In genomic region chr1:205297551-205298177, GRCh38 we compare ENCODE assay signal across 12 cellular contexts. TPM values are rescaled to one million over a fixed set of nuclear protein-coding genes. Genes with fewer than 3 reads are reported as not detected.
DNase-seq lines count a peak whose midpoint lies in the region; ATAC-seq, FAIRE-seq and TF ChIP-seq lines count a peak whose summit lies in the region.
"Not testable (repeated sequence)": the region's sequence is repeated elsewhere in the genome, so short reads cannot be mapped to it uniquely, and the experiment has no call there.
"Had no signal": no experiment of that assay in that cellular context is flagged by ENCODE, and none has a peak within 500 bp of the region (broad histone marks: within the 10 kb centered on the region; RNA-seq: fewer than 3 reads in every experiment).

No MANE protein-coding gene starts in this region.

- H4K20me1 ChIP-seq in endothelial cell of umbilical vein (replicated peaks; ENCODE audit: control insufficient read depth, extremely low read depth, insufficient read depth, low read length); neural cell (ENCODE audit: insufficient read depth): not testable (repeated sequence)

- H3K27me3 ChIP-seq in CD4-positive, alpha-beta memory T cell (ENCODE audit: insufficient read depth, low read length); HUES6 (ENCODE audit: control insufficient read depth, insufficient read depth, low read length); SJSA1 (replicated peaks); body of pancreas; endothelial cell of umbilical vein (ENCODE audit: control insufficient read depth in 2 of 2, insufficient read depth in 2 of 2, low read length in 2 of 2); neural cell (ENCODE audit: insufficient read depth, low read depth, low read length): not testable (repeated sequence)

- H3K36me3 Mint-ChIP-seq in CD4-positive, alpha-beta memory T cell: not testable (repeated sequence)

- dilution Hi-C loops in endothelial cell of umbilical vein (cut with MboI; ENCODE audit: extremely low pct_ligation_motif_present, low sequenced_read_pairs): not testable (repeated sequence)

- not testable (repeated sequence) for H3K79me2 ChIP-seq in endothelial cell of umbilical vein (ENCODE audit: control insufficient read depth, insufficient read depth, low read length); neural cell (replicated peaks; ENCODE audit: insufficient read depth, low read length)

- intact Hi-C loops in CD4-positive, alpha-beta memory T cell (cut with micrococcal nuclease): loop anchor here (1.0 to 2.0 kb wide), 3 partner anchors 9 to 25 kb away; no protein-coding TSS in a partner anchor
- intact Hi-C loops in body of pancreas (cut with DNase I); endothelial cell of umbilical vein (cut with micrococcal nuclease): not testable (repeated sequence)

- not testable (repeated sequence) for H3K9me3 Mint-ChIP-seq in CD4-positive, alpha-beta memory T cell; stimulated activated naive CD8-positive, alpha-beta T cell treated with anti-CD3 and anti-CD28 coated beads, Interleukin-15, amount 100 ng/mL, for 72 hours

- not testable (repeated sequence) for H3K27ac ChIP-seq in CD4-positive, alpha-beta memory T cell (ENCODE audit: low read depth, low read length)
- peak overlapping the region; percentile 75; the same call in 1 of the 2 replicates for H3K27ac ChIP-seq in HUES6 (ENCODE audit: low read depth, low read length)
- peak overlapping the region; percentile 94 for H3K27ac ChIP-seq in SJSA1
- H3K27ac ChIP-seq in body of pancreas: peak overlapping the region in 3 of 4 donors; percentile 54 to 85 (median 76)
- H3K27ac ChIP-seq in endothelial cell of umbilical vein (ENCODE audit: insufficient read depth, low read depth, low read length): peak overlapping the region; percentile 52
- peak overlapping the region; percentile 87 for H3K27ac ChIP-seq in neural cell (ENCODE audit: low read length)

- DNase-seq in CD4-positive, alpha-beta memory T cell; SJSA1 (ENCODE audit: low read depth in 1 of 2, low spot score in 2 of 2); body of pancreas; endothelial cell of umbilical vein (ENCODE audit: low read depth, low spot score); stimulated activated naive CD8-positive, alpha-beta T cell treated with anti-CD3 and anti-CD28 coated beads, Interleukin-15, amount 100 ng/mL, for 72 hours: not testable (repeated sequence)
- DNase-seq in kidney tubule cell (ENCODE audit: low spot score): peak; percentile 81

- H3K27ac Mint-ChIP-seq in CD4-positive, alpha-beta memory T cell: peak overlapping the region; percentile 26 to 84 (median 63)
- peak overlapping the region; percentile 9 to 31 for H3K27ac Mint-ChIP-seq in stimulated activated naive CD8-positive, alpha-beta T cell treated with anti-CD3 and anti-CD28 coated beads, Interleukin-15, amount 100 ng/mL, for 72 hours

- CTCF ChIA-PET in CD4-positive, alpha-beta memory T cell (lab: Charles Lee; ENCODE audit: partially characterized antibody): interaction anchor here (1.2 to 10.6 kb wide), 5 partner anchors 12 to 28 kb away, joined by 7 to 79 read pairs (median 26); partner anchors contain the start of gene NUAK2
- CTCF ChIA-PET in endothelial cell of umbilical vein (lab: Charles Lee): interaction anchor here (1.0 to 6.9 kb wide), 5 partner anchors 13 to 45 kb away, joined by 3 to 49 read pairs (median 7); partner anchors contain the start of gene NUAK2

- TF ChIP-seq CTCF in body of pancreas (IDR thresholded peaks at IDR 0.05); endothelial cell of umbilical vein (IDR thresholded peaks at IDR 0.05; ENCODE audit: extremely low read depth in 1 of 2, insufficient read depth in 1 of 2, low read depth in 1 of 2, low read length in 2 of 2); neural cell (IDR thresholded peaks at IDR 0.05; ENCODE audit: poor library complexity, severe bottlenecking): not testable (repeated sequence)

- H3K4me2 ChIP-seq in endothelial cell of umbilical vein (ENCODE audit: insufficient read depth, low read length): not testable (repeated sequence)
- peak overlapping the region; percentile 51 for H3K4me2 ChIP-seq in neural cell (ENCODE audit: low read length)

- TF ChIP-seq EP300 in neural cell (conservative IDR thresholded peaks at IDR 0.05; ENCODE audit: poor library complexity, severe bottlenecking): not testable (repeated sequence)

- not testable (repeated sequence) for TF ChIP-seq POLR2A in body of pancreas (IDR thresholded peaks at IDR 0.05); endothelial cell of umbilical vein (IDR thresholded peaks at IDR 0.05; ENCODE audit: low read depth, low read length)

- POLR2A ChIA-PET in CD4-positive, alpha-beta memory T cell (lab: Charles Lee; ENCODE audit: partially characterized antibody): interaction anchor here (0.9 to 15.2 kb wide), 5 partner anchors 9 to 23 kb away, joined by 3 to 159 read pairs (median 29); partner anchors contain the start of gene NUAK2
- POLR2A ChIA-PET in endothelial cell of umbilical vein (lab: Charles Lee): not testable (repeated sequence)

- H3K36me3 ChIP-seq in CD4-positive, alpha-beta memory T cell (ENCODE audit: insufficient read depth, low read length); HUES6 (ENCODE audit: control insufficient read depth, insufficient read depth, low read length); body of pancreas (replicated peaks in 1 of 2; ENCODE audit: insufficient read depth in 1 of 2, low read depth in 2 of 2); endothelial cell of umbilical vein (ENCODE audit: control insufficient read depth in 2 of 2, extremely low read depth in 1 of 2, insufficient read depth in 2 of 2, low read length in 2 of 2); neural cell (ENCODE audit: insufficient read depth, low read length): not testable (repeated sequence)
- H3K36me3 ChIP-seq in SJSA1: peaks cover 14% of the 10 kb centered on the region

- H3K4me1 ChIP-seq in CD4-positive, alpha-beta memory T cell (ENCODE audit: insufficient read depth, low read length): peaks cover 49% of the 10 kb centered on the region
- H3K4me1 ChIP-seq in HUES6 (ENCODE audit: control insufficient read depth, insufficient read depth, low read length): peaks cover 74% of the 10 kb centered on the region
- H3K4me1 ChIP-seq in SJSA1 (replicated peaks): peaks cover 98% of the 10 kb centered on the region
- peaks cover 39% of the 10 kb centered on the region for H3K4me1 ChIP-seq in body of pancreas
- H3K4me1 ChIP-seq in endothelial cell of umbilical vein (ENCODE audit: control insufficient read depth, extremely low read depth, insufficient read depth, low read length): peaks cover 30% of the 10 kb centered on the region

- not testable (repeated sequence) for TF ChIP-seq RAD21 in neural cell (conservative IDR thresholded peaks at IDR 0.05)

- H3K9ac ChIP-seq in HUES6 (ENCODE audit: low read length) (peak overlapping the region; percentile 64), neural cell (ENCODE audit: low read length) (peak overlapping the region; percentile 64)
- H3K9ac ChIP-seq in endothelial cell of umbilical vein (replicated peaks; ENCODE audit: extremely low read depth, insufficient read depth, low read length): not testable (repeated sequence)

- not testable (repeated sequence) for H3K9me2 ChIP-seq in neural cell (ENCODE audit: insufficient read depth, low read length)

- not testable (repeated sequence) for BruUV-seq in endothelial cell of umbilical vein (replicated peaks; lab: Mats Ljungman, UMichigan)

- 90 to 95% methylated on average over 5 of the region's 5 CpGs for WGBS in body of pancreas, 2 donors

- not testable (repeated sequence) for H2AFZ ChIP-seq in endothelial cell of umbilical vein (ENCODE audit: low read depth, low read length); neural cell (ENCODE audit: low read depth, low read length)

- H3K27me3 Mint-ChIP-seq in CD4-positive, alpha-beta memory T cell; stimulated activated naive CD8-positive, alpha-beta T cell treated with anti-CD3 and anti-CD28 coated beads, Interleukin-15, amount 100 ng/mL, for 72 hours: not testable (repeated sequence)

- FAIRE-seq in endothelial cell of umbilical vein (lab: Jason Lieb, UNC): peak; percentile 76

- H3K4me3 ChIP-seq in CD4-positive, alpha-beta memory T cell (ENCODE audit: low read length in 2 of 2); HUES6 (ENCODE audit: low read depth, low read length); SJSA1; body of pancreas; endothelial cell of umbilical vein (replicated peaks in 1 of 3; ENCODE audit: insufficient read depth in 1 of 3, low read depth in 1 of 3, low read length in 3 of 3): not testable (repeated sequence)
- H3K4me3 ChIP-seq in neural cell (ENCODE audit: low read length): peak overlapping the region; percentile 50

- H3K9me1 ChIP-seq in endothelial cell of umbilical vein (replicated peaks; ENCODE audit: control insufficient read depth, extremely low read depth, insufficient read depth, low read length): not testable (repeated sequence)

- H3K4me3 Mint-ChIP-seq in CD4-positive, alpha-beta memory T cell; stimulated activated naive CD8-positive, alpha-beta T cell treated with anti-CD3 and anti-CD28 coated beads, Interleukin-15, amount 100 ng/mL, for 72 hours: not testable (repeated sequence)

- peaks cover 40 to 83% (median 56%) of the 10 kb centered on the region in 4 donors for H3K4me1 Mint-ChIP-seq in CD4-positive, alpha-beta memory T cell
- H3K4me1 Mint-ChIP-seq in stimulated activated naive CD8-positive, alpha-beta T cell treated with anti-CD3 and anti-CD28 coated beads, Interleukin-15, amount 100 ng/mL, for 72 hours: peaks cover 92% of the 10 kb centered on the region

- H3K9me3 ChIP-seq in CD4-positive, alpha-beta memory T cell (ENCODE audit: control insufficient read depth in 1 of 2, low read length in 2 of 2); HUES6 (ENCODE audit: control insufficient read depth, insufficient read depth, low read depth, low read length); SJSA1 (replicated peaks); body of pancreas; endothelial cell of umbilical vein (replicated peaks; ENCODE audit: control insufficient read depth, insufficient read depth, low read length); neural cell (ENCODE audit: low read length): not testable (repeated sequence)

- ATAC-seq in body of pancreas; stimulated activated naive CD8-positive, alpha-beta T cell treated with anti-CD3 and anti-CD28 coated beads, Interleukin-15, amount 100 ng/mL, for 72 hours: not testable (repeated sequence)

- H3F3A ChIP-seq in neural cell (ENCODE audit: insufficient read depth, low read length, poor library complexity, severe bottlenecking): not testable (repeated sequence)

RNA-seq across cellular contexts. Expression of gene NUAK2, which starts 23.9 kb away (rescaled TPM):
- total RNA-seq in CD4-positive, alpha-beta memory T cell: 10 to 100 TPM; 32.5 to 32.8 TPM
- polyA plus RNA-seq in CD4-positive, alpha-beta memory T cell: 10 to 100 TPM in 1 of 2 donors, 1 to 10 TPM in 1; 8.5 to 35.7 TPM
- 2.9 and 5.8 TPM in 2 replicates for total RNA-seq in SJSA1 (2014; rRNA removed; shearing (Covaris generic))
- total RNA-seq in body of pancreas (10 to 100 TPM; 11.2 to 20.8 TPM), endothelial cell of umbilical vein (2.3 and 2.5 TPM in 2 replicates)
- polyA plus RNA-seq in endothelial cell of umbilical vein (1.5 and 1.8 TPM in 2 replicates), neural cell (1.4 and 2.9 TPM in 2 replicates)
- 1.1 and 1.3 TPM in 2 replicates for polyA plus RNA-seq in endothelial cell of umbilical vein (2011; cell fraction: cytosol; rRNA removed)
- polyA plus RNA-seq in endothelial cell of umbilical vein (2011; cell fraction: nucleus; rRNA removed): 1.5 and 1.6 TPM in 2 replicates
- polyA plus RNA-seq in endothelial cell of umbilical vein (2012): 1.3 and 1.4 TPM in 2 replicates
- polyA minus RNA-seq in endothelial cell of umbilical vein (2.1 and 2.2 TPM in 2 replicates), neural cell (2.5 and 3.2 TPM in 2 replicates)
- polyA minus RNA-seq in endothelial cell of umbilical vein (2011; cell fraction: cytosol; rRNA and poly(A)+ RNA removed): 7.4 TPM
- 1.8 TPM in 2 replicates for polyA minus RNA-seq in endothelial cell of umbilical vein (2011; cell fraction: nucleus; rRNA and poly(A)+ RNA removed)

RNA-seq across cellular contexts. Expression of gene KLHDC8A, which starts 59.1 kb away (rescaled TPM):
- not detected for total RNA-seq in CD4-positive, alpha-beta memory T cell
- polyA plus RNA-seq in CD4-positive, alpha-beta memory T cell: not detected
- total RNA-seq in SJSA1 (2014; rRNA removed; shearing (Covaris generic)): not detected in 2 replicates
- total RNA-seq in body of pancreas: 1 to 10 TPM in 1 of 2 donors, under 1 TPM in 1; 0.78 to 8.6 TPM
- not detected in 2 replicates for total RNA-seq in endothelial cell of umbilical vein
- polyA plus RNA-seq in endothelial cell of umbilical vein: not detected in 2 replicates
- polyA plus RNA-seq in endothelial cell of umbilical vein (2011; cell fraction: cytosol; rRNA removed): not detected in 2 replicates
- polyA plus RNA-seq in endothelial cell of umbilical vein (2011; cell fraction: nucleus; rRNA removed): not detected in 2 replicates
- polyA plus RNA-seq in endothelial cell of umbilical vein (2012): not detected in 2 replicates
- polyA minus RNA-seq in endothelial cell of umbilical vein: not detected in 2 replicates
- polyA minus RNA-seq in endothelial cell of umbilical vein (2011; cell fraction: cytosol; rRNA and poly(A)+ RNA removed): not detected
- polyA minus RNA-seq in endothelial cell of umbilical vein (2011; cell fraction: nucleus; rRNA and poly(A)+ RNA removed): not detected in 2 replicates
- polyA plus RNA-seq in neural cell: 7.7 and 11.7 TPM in 2 replicates
- 4.4 TPM in 2 replicates for polyA minus RNA-seq in neural cell
- total RNA-seq: activated CD4-positive, alpha-beta memory T cell treated with anti-CD3 and anti-CD28 coated beads for 36 hours; activated T-helper 17 cell treated with anti-CD3 and anti-CD28 coated beads, Interleukin-2, amount 50 U/mL, for 72 hours; Right ventricle myocardium inferior had no signal
- polyA plus RNA-seq: aorta had no signal
